22 cellular contexts compared by ENCODE assay signal in genomic region chr12:124722871-124723270, GRCh38.
"Had no signal": no experiment of that assay in that cellular context is flagged by ENCODE, and none has a peak within 500 bp of the region (broad histone marks: within the 10 kb centered on the region; RNA-seq: fewer than 3 reads in every experiment).

No MANE protein-coding gene starts in this region.

- FAIRE-seq: endometrium had no signal

- H3K27ac ChIP-seq: colonic mucosa, left ventricle myocardium inferior, tibial artery had no signal

- H3K36me3 ChIP-seq: colonic mucosa, heart right ventricle, left ventricle myocardium inferior, tibial artery had no signal

- H3K4me1 ChIP-seq: colonic mucosa had no signal

- H3K27me3 ChIP-seq: colonic mucosa, heart right ventricle, tibial artery had no signal

- DNase-seq: activated B cell treated with CpG ODN at 0.5 μM for 24 hours; activated CD4-positive, alpha-beta T cell treated with anti-CD3 and anti-CD28 coated beads for 36 hours; activated CD8-positive, alpha-beta memory T cell treated with anti-CD3 and anti-CD28 coated beads, Interleukin-2, amount 10 ng/mL, durations not matched to agents 7 days and 5 days; activated CD8-positive, alpha-beta T cell treated with anti-CD3 and anti-CD28 coated beads, Interleukin-2, amount 10 ng/mL, durations not matched to agents 7 days and 5 days; activated naive CD8-positive, alpha-beta T cell treated with anti-CD3 and anti-CD28 coated beads, Interleukin-2, amount 50 U/mL, for 24 hours; activated T-cell treated with anti-CD3 and anti-CD28 coated beads, Interleukin-2, amount 50 U/mL, for 48 hours; amygdala; colonic mucosa; effector CD8-positive, alpha-beta T cell; heart right ventricle; kidney glomerular epithelial cell; left ventricle myocardium inferior; mucosa of descending colon; posterior cingulate gyrus; right cardiac atrium; stimulated activated CD4-positive, alpha-beta T cell treated with anti-CD3 and anti-CD28 coated beads, Interleukin-4, amount 100 ng/mL, for 4 hours; stimulated activated CD8-positive, alpha-beta memory T cell treated with anti-CD3 and anti-CD28 coated beads, Interleukin-4, amount 100 ng/mL, for 48 hours; stimulated activated naive CD8-positive, alpha-beta T cell treated with anti-CD3 and anti-CD28 coated beads, Interleukin-15, amount 100 ng/mL, for 72 hours; T-helper 2 cell; tibial artery had no signal

- H3K4me3 ChIP-seq: colonic mucosa, heart right ventricle, left ventricle myocardium inferior, lung, mucosa of descending colon, tibial artery had no signal

- H3K9me3 ChIP-seq: colonic mucosa, left ventricle myocardium inferior, mucosa of descending colon, tibial artery had no signal
